18 cellular contexts compared by ENCODE assay signal in the genomic region with DNA sequence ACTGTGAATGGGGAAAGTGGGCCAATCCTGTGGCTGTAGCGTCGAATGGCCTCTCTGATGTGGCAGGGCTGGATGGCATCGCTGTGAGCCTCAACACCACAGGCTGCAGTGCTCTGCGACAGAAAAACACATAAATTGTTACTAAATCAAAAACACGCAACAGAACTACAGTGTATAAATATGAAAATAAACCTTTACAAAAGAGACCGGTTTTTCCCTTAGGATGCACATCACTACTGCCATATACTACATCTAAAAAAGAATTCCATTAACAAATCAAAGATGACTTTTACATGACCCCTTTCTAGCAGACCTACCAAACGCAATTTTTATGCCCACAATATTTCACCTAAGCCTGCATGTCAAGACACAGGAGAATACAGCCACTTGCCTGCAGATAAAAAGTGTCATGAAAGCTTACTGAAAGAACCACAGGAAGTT.
DNase-seq lines count a peak whose midpoint lies in the region; ATAC-seq, FAIRE-seq and TF ChIP-seq lines count a peak whose summit lies in the region.
"Had no signal": no experiment of that assay in that cellular context is flagged by ENCODE, and none has a peak within 500 bp of the region (broad histone marks: within the 10 kb centered on the region; RNA-seq: fewer than 3 reads in every experiment).

No MANE protein-coding gene starts in this region.

- in situ Hi-C loops in GM12878 (cut with MboI), result no loop called here

- no peaks in the 10 kb centered on the region for H3K4me1 ChIP-seq in GM12878 (ENCODE audit: control insufficient read depth, insufficient read depth, low read length)
- H3K4me1 ChIP-seq in left ventricle myocardium inferior, result no peaks in the 10 kb centered on the region
- H3K4me1 ChIP-seq: heart right ventricle, tibial artery had no signal

- no peak for TF ChIP-seq EP300 in GM12878 (IDR thresholded peaks at IDR 0.05; ENCODE audit: borderline replicate concordance in 1 of 2, control insufficient read depth in 1 of 2, low read depth in 2 of 2, low read length in 2 of 2)

- SMC1A ChIA-PET in GM12878 (lab: Charles Lee; ENCODE audit: uncharacterized antibody, unreplicated experiment), result interaction anchor here (0.6 to 3.7 kb wide), 10 partner anchors 19 to 990 kb away, joined by 3 to 24 read pairs (median 3); no protein-coding TSS in a partner anchor

- H3K27me3 ChIP-seq in GM12878 (replicated peaks in 1 of 2; ENCODE audit: control insufficient read depth in 2 of 2, insufficient read depth in 2 of 2, low read length in 1 of 2), result no peaks in the 10 kb centered on the region
- H3K27me3 ChIP-seq in left ventricle myocardium inferior (ENCODE audit: low read depth), result no peaks in the 10 kb centered on the region
- H3K27me3 ChIP-seq: heart right ventricle, tibial artery had no signal

- peak; percentile 74 for ATAC-seq in activated CD8-positive, alpha-beta T cell treated with anti-CD3 and anti-CD28 coated beads for 36 hours
- ATAC-seq in GM12878 (peak; percentile 54), GM18517 (IDR thresholded peaks at IDR 0.05; ENCODE audit: unreplicated experiment) (no peak), HG02623 (IDR thresholded peaks at IDR 0.05; ENCODE audit: unreplicated experiment) (no peak)
- peak; percentile 77 for ATAC-seq in stimulated activated effector memory CD8-positive, alpha-beta T cell treated with anti-CD3 and anti-CD28 coated beads, Interleukin-12 subunit alpha, Interleukin-12 subunit beta, amount 100 ng/mL, for 72 hours
- ATAC-seq: heart right ventricle, left colon had no signal

- WGBS in GM12878 (ENCODE audit: insufficient coverage, insufficient replicate concordance, low lambda C conversion rate, missing lambda C conversion rate), result 80% methylated on average over 7 of the region's 7 CpGs

- TF ChIP-seq RAD21 in GM12878 (IDR thresholded peaks at IDR 0.05; ENCODE audit: insufficient read depth, low read depth, low read length), result no peak

- no peak for TF ChIP-seq POLR2A in GM12878 (IDR thresholded peaks at IDR 0.05; ENCODE audit: low read depth, low read length)

- H3K36me3 ChIP-seq in GM12878 (ENCODE audit: control insufficient read depth in 2 of 2, insufficient read depth in 2 of 2, low read length in 1 of 2) (no peaks in the 10 kb centered on the region), left ventricle myocardium inferior (no peaks in the 10 kb centered on the region)
- H3K36me3 ChIP-seq: heart right ventricle, tibial artery had no signal

- peak overlapping the region; percentile 99 for H3K27ac Mint-ChIP-seq in activated CD8-positive, alpha-beta T cell treated with anti-CD3 and anti-CD28 coated beads for 36 hours
- peak overlapping the region; percentile 67 for H3K27ac Mint-ChIP-seq in stimulated activated effector memory CD8-positive, alpha-beta T cell treated with anti-CD3 and anti-CD28 coated beads, Interleukin-12 subunit alpha, Interleukin-12 subunit beta, amount 100 ng/mL, for 72 hours

- no peak overlapping the region for H3K4me3 ChIP-seq in GM12878
- H3K4me3 ChIP-seq in left ventricle myocardium inferior, result no peak overlapping the region
- H3K4me3 ChIP-seq: tibial artery had no signal

- RAD21 ChIA-PET in GM12878 (lab: Charles Lee; ENCODE audit: unreplicated experiment), result interaction anchor here (1.0 to 2.3 kb wide), 4 partner anchors 65 to 446 kb away, joined by 3 to 9 read pairs (median 4); no protein-coding TSS in a partner anchor

- no peaks in the 10 kb centered on the region for H3K79me2 ChIP-seq in GM12878 (ENCODE audit: control insufficient read depth, insufficient read depth, low read length)

- peaks cover 7% of the 10 kb centered on the region for H3K9me3 Mint-ChIP-seq in activated CD8-positive, alpha-beta T cell treated with anti-CD3 and anti-CD28 coated beads for 36 hours
- peaks cover 3% of the 10 kb centered on the region for H3K9me3 Mint-ChIP-seq in stimulated activated effector memory CD8-positive, alpha-beta T cell treated with anti-CD3 and anti-CD28 coated beads, Interleukin-12 subunit alpha, Interleukin-12 subunit beta, amount 100 ng/mL, for 72 hours
- H3K9me3 Mint-ChIP-seq: nephron had no signal

- peak overlapping the region; percentile 50; the same call in 1 of the 2 replicates for H3K4me2 ChIP-seq in GM12878 (ENCODE audit: control insufficient read depth, insufficient read depth)
- H3K4me2 ChIP-seq: SK-N-SH had no signal

- TF ChIP-seq CTCF in activated CD8-positive, alpha-beta T cell treated with anti-CD3 and anti-CD28 coated beads for 36 hours (IDR thresholded peaks at IDR 0.05), result no peak
- TF ChIP-seq CTCF in GM12878 (IDR thresholded peaks at IDR 0.05 in 2 of 3, conservative IDR thresholded peaks at IDR 0.05 in 1 of 3; ENCODE audit: control insufficient read depth in 2 of 3, extremely low read depth in 1 of 3, insufficient read depth in 1 of 3, low read depth in 3 of 3, low read length in 3 of 3) (no peak), left ventricle myocardium inferior (IDR thresholded peaks at IDR 0.05; ENCODE audit: borderline replicate concordance) (no peak)

- H3K4me1 Mint-ChIP-seq in activated CD8-positive, alpha-beta T cell treated with anti-CD3 and anti-CD28 coated beads for 36 hours (ENCODE audit: low read depth), result peaks cover 54% of the 10 kb centered on the region
- H3K4me1 Mint-ChIP-seq in stimulated activated effector memory CD8-positive, alpha-beta T cell treated with anti-CD3 and anti-CD28 coated beads, Interleukin-12 subunit alpha, Interleukin-12 subunit beta, amount 100 ng/mL, for 72 hours, result peaks cover 22% of the 10 kb centered on the region
- H3K4me1 Mint-ChIP-seq: nephron had no signal

- DNase-seq in NOMO-1 treated with DMSO at 0.1 percent for 48 hours (lab: John Stamatoyannopoulos, UW; ENCODE audit: unreplicated experiment), result peak; percentile 13
- DNase-seq in NOMO-1 treated with dmso at 0.1 percent for 144 hours (lab: John Stamatoyannopoulos, UW; ENCODE audit: unreplicated experiment), result no peak
- DNase-seq in activated CD8-positive, alpha-beta T cell treated with anti-CD3 and anti-CD28 coated beads for 36 hours, result peak; percentile 67
- DNase-seq in GM12878 (ENCODE audit: low read depth, low spot score), result no peak
- DNase-seq in stimulated activated effector memory CD8-positive, alpha-beta T cell treated with anti-CD3 and anti-CD28 coated beads, Interleukin-12 subunit alpha, Interleukin-12 subunit beta, amount 100 ng/mL, for 72 hours (ENCODE audit: low spot score in 2 of 2), result peak in 1 of 2 donors; percentile 57
- DNase-seq in left ventricle myocardium inferior, result no peak
- DNase-seq: heart right ventricle, left colon, NCI-H187 treated with DMSO at 0.1 percent for 48 hours, retina, SK-N-SH, tibial artery had no signal

- no peak overlapping the region for H3K9ac ChIP-seq in GM12878 (ENCODE audit: control insufficient read depth, insufficient read depth, low read length)
- H3K9ac ChIP-seq: SK-N-SH had no signal

- no peak for FAIRE-seq in GM12878 (lab: Jason Lieb, UNC)
- FAIRE-seq: bronchial epithelial cell had no signal

- H3K27ac ChIP-seq in GM12878 (ENCODE audit: control insufficient read depth, insufficient read depth) (peak overlapping the region; percentile 31), left ventricle myocardium inferior (replicated peaks) (no peak overlapping the region)
- H3K27ac ChIP-seq: 22Rv1, tibial artery had no signal

- H2AFZ ChIP-seq in GM12878 (ENCODE audit: control insufficient read depth, low read depth, low read length), result peak overlapping the region; percentile 45

- CTCF ChIA-PET in activated CD8-positive, alpha-beta T cell treated with anti-CD3 and anti-CD28 coated beads for 36 hours (lab: Charles Lee), result no interaction called here
- CTCF ChIA-PET in GM12878 (lab: Yijun Ruan, JAX), result interaction anchor here (0.6 kb wide), 1 partner anchor 14 kb away, joined by 3 read pairs; no protein-coding TSS in a partner anchor

- POLR2A ChIA-PET in activated CD8-positive, alpha-beta T cell treated with anti-CD3 and anti-CD28 coated beads for 36 hours (lab: Charles Lee), result no interaction called here
- POLR2A ChIA-PET in GM12878 (lab: Charles Lee), result no interaction called here

- H3K36me3 Mint-ChIP-seq in activated CD8-positive, alpha-beta T cell treated with anti-CD3 and anti-CD28 coated beads for 36 hours (ENCODE audit: low read depth), result peaks cover 13% of the 10 kb centered on the region
- H3K36me3 Mint-ChIP-seq in stimulated activated effector memory CD8-positive, alpha-beta T cell treated with anti-CD3 and anti-CD28 coated beads, Interleukin-12 subunit alpha, Interleukin-12 subunit beta, amount 100 ng/mL, for 72 hours, result peaks cover 6% of the 10 kb centered on the region

- TSS peak; percentile 69 for BruUV-seq in GM12878 (replicated peaks; lab: Mats Ljungman, UMichigan)

- no peaks in the 10 kb centered on the region for H3K9me3 ChIP-seq in GM12878 (replicated peaks; ENCODE audit: control insufficient read depth, insufficient read depth, low read length)
- no peaks in the 10 kb centered on the region for H3K9me3 ChIP-seq in left ventricle myocardium inferior (replicated peaks)
- H3K9me3 ChIP-seq: heart right ventricle, SK-N-SH, tibial artery had no signal

- H3K27me3 Mint-ChIP-seq in activated CD8-positive, alpha-beta T cell treated with anti-CD3 and anti-CD28 coated beads for 36 hours, result no peaks in the 10 kb centered on the region
- H3K27me3 Mint-ChIP-seq: IgD-negative memory B cell had no signal

- intact Hi-C loops in activated CD8-positive, alpha-beta T cell treated with anti-CD3 and anti-CD28 coated beads for 36 hours (cut with micrococcal nuclease), result no loop called here
- intact Hi-C loops in GM12878 (cut with micrococcal nuclease; ENCODE audit: unreplicated experiment), result loop anchor here (5.0 to 10.0 kb wide), 2 partner anchors 195 to 268 kb away; no protein-coding TSS in a partner anchor
- intact Hi-C loops in left ventricle myocardium inferior (cut with micrococcal nuclease), result no loop called here

- peak overlapping the region; percentile 84 for H3K4me3 Mint-ChIP-seq in activated CD8-positive, alpha-beta T cell treated with anti-CD3 and anti-CD28 coated beads for 36 hours
- H3K4me3 Mint-ChIP-seq in stimulated activated effector memory CD8-positive, alpha-beta T cell treated with anti-CD3 and anti-CD28 coated beads, Interleukin-12 subunit alpha, Interleukin-12 subunit beta, amount 100 ng/mL, for 72 hours, result peak overlapping the region; percentile 75
- H3K4me3 Mint-ChIP-seq: nephron had no signal

- H4K20me1 ChIP-seq in GM12878 (ENCODE audit: control insufficient read depth, insufficient read depth), result no peaks in the 10 kb centered on the region

TF ChIP-seq in GM12878, 131 proteins besides CTCF, POLR2A, EP300 and RAD21 (continues in another document):
- TF ChIP-seq ZNF622 (IDR thresholded peaks at IDR 0.05), result no peak
- TF ChIP-seq PAX5 (IDR thresholded peaks at IDR 0.05; ENCODE audit: borderline replicate concordance, low read depth, low read length), result no peak
- TF ChIP-seq NBN (IDR thresholded peaks at IDR 0.05), result no peak
- TF ChIP-seq IRF4 (IDR thresholded peaks at IDR 0.05; ENCODE audit: low read depth, low read length), result no peak
- no peak for TF ChIP-seq KDM1A (IDR thresholded peaks at IDR 0.05; ENCODE audit: borderline replicate concordance)
- no peak for TF ChIP-seq SMC3 (IDR thresholded peaks at IDR 0.05; ENCODE audit: borderline replicate concordance, low read length)

Comparison
In these comparisons a context has a peak if more than half of its experiments do, and no peak if none do; other contexts are left out.
1. DNase-seq: peak in NOMO-1 treated with DMSO at 0.1 percent for 48 hours (single experiment) and activated CD8-positive, alpha-beta T cell treated with anti-CD3 and anti-CD28 coated beads for 36 hours (single experiment); none in NOMO-1 treated with dmso at 0.1 percent for 144 hours (single experiment), GM12878 (single experiment) and left ventricle myocardium inferior (single experiment).
2. ATAC-seq: peak in activated CD8-positive, alpha-beta T cell treated with anti-CD3 and anti-CD28 coated beads for 36 hours (single experiment), GM12878 (single experiment) and stimulated activated effector memory CD8-positive, alpha-beta T cell treated with anti-CD3 and anti-CD28 coated beads, Interleukin-12 subunit alpha, Interleukin-12 subunit beta, amount 100 ng/mL, for 72 hours (single experiment); none in GM18517 (single experiment) and HG02623 (single experiment).